In the genomic region with DNA sequence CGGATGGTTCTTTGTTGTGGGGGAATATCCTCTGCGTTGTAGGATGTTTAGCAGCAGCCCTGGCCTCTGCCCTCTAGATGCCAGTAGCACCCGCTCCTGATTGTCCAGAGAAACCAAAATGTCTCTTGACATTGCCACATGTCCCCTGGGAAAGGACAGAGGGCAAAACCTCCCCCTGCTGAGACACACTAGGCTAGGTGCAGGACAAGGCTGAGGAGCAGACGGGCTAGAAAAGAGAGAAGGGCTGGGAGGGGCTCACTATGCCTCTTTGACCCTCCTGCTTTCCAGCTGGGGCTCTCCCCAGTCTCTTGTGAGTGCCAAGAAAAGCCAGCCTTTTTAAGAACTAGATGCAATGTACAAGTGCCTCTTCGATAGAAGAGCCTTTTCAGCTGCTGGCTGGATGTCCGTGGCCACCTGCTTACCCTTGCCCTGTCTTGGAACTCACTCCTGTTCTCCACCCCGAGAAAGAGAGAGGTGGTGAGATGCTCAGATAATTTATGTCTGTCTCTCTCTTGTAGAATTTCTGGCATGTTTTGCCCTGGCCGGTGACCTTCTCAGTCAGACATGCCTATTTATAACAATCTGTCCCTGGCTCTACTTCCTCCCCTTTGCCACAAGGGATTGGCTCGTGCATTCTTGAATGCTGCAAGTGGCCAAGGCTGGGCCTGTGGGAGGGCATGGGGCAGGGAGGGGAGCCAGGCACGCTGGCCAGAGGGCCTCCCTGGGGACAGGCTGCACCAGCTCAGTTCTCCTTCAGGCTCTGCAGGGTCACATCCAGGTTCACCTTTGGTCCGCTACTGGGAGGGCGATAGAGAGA, we compare ENCODE assay signal across 1 cellular context.
TF ChIP-seq lines count a peak whose summit lies in the region.

No MANE protein-coding gene starts in this region.

TF ChIP-seq in H1, 55 proteins besides CTCF, POLR2A, EP300 and RAD21 (continued from another document):
- TF ChIP-seq SP1 (IDR thresholded peaks at IDR 0.05; ENCODE audit: low read depth, low read length): no peak
- TF ChIP-seq BCL11A (IDR thresholded peaks at IDR 0.05; ENCODE audit: low read depth in 2 of 2, low read length in 2 of 2): no peak
- TF ChIP-seq RFX5 (IDR thresholded peaks at IDR 0.05; ENCODE audit: borderline replicate concordance, low read depth, low read length): no peak
- no peak for TF ChIP-seq PHF8 (conservative IDR thresholded peaks at IDR 0.05; ENCODE audit: low read depth, low read length)
- no peak for TF ChIP-seq CREB1 (IDR thresholded peaks at IDR 0.05)
